ENCODE assay signal across 8 cellular contexts in genomic region chr11:61793084-61793828, GRCh38. TPM values are rescaled to one million over a fixed set of nuclear protein-coding genes. Genes with fewer than 3 reads are reported as not detected.
DNase-seq lines count a peak whose midpoint lies in the region; ATAC-seq and TF ChIP-seq lines count a peak whose summit lies in the region.

No MANE protein-coding gene starts in this region.

- H3K4me3 ChIP-seq in HAP-1: peak overlapping the region; percentile 95
- peak overlapping the region; percentile 72 for H3K4me3 ChIP-seq in SJSA1
- H3K4me3 ChIP-seq in fibroblast of mammary gland (ENCODE audit: control insufficient read depth, low read depth, low read length): peak overlapping the region; percentile 94
- peak overlapping the region; percentile 62 to 89 (median 73) for H3K4me3 ChIP-seq in sigmoid colon

- DNase-seq in COLO668 (lab: John Stamatoyannopoulos, UW; ENCODE audit: unreplicated experiment) (peak; percentile 48), HAP-1 (ENCODE audit: low spot score in 2 of 2) (peak in 1 of 2 experiments; percentile 31), SJSA1 (ENCODE audit: low read depth in 1 of 2, low spot score in 2 of 2) (peak in 1 of 2 experiments; percentile 25), fibroblast of mammary gland (ENCODE audit: low read depth) (peak; percentile 8), sigmoid colon (no peak), activated gamma-delta T cell (lab: John Stamatoyannopoulos, UW) (no peak), COLO829 (ENCODE audit: low spot score) (no peak)

- in situ Hi-C loops in HAP-1 (cut with MboI; ENCODE audit: low sequenced_read_pairs): no loop called here

- 3 to 5% methylated on average over 29 of the region's 29 CpGs for WGBS in sigmoid colon, 2 donors

- no peak for TF ChIP-seq POLR2A in sigmoid colon (IDR thresholded peaks at IDR 0.05)

- ATAC-seq in GM21529 (IDR thresholded peaks at IDR 0.05; ENCODE audit: unreplicated experiment): no peak

- no peak for TF ChIP-seq EP300 in sigmoid colon (IDR thresholded peaks at IDR 0.05)

- H3K27me3 ChIP-seq in HAP-1 (ENCODE audit: low read depth) (no peaks in the 10 kb centered on the region), SJSA1 (replicated peaks) (no peaks in the 10 kb centered on the region), sigmoid colon (no peaks in the 10 kb centered on the region)

- H3K4me1 ChIP-seq in HAP-1 (peaks cover 18% of the 10 kb centered on the region), SJSA1 (replicated peaks) (peaks cover 21% of the 10 kb centered on the region), sigmoid colon (peaks cover 0 to 31% (median 24%) of the 10 kb centered on the region in 4 donors)

- intact Hi-C loops in sigmoid colon (cut with DNase I): loop anchor here (2.0 kb wide), 1 partner anchor 22 kb away; no protein-coding TSS in a partner anchor

- TF ChIP-seq CTCF in fibroblast of mammary gland (conservative IDR thresholded peaks at IDR 0.05; ENCODE audit: control insufficient read depth, insufficient read depth, low read depth, low read length) (no peak), sigmoid colon (IDR thresholded peaks at IDR 0.05) (no peak)

- peak overlapping the region; percentile 97 for H3K27ac ChIP-seq in SJSA1
- peak overlapping the region; percentile 92 to 94 (median 93) for H3K27ac ChIP-seq in sigmoid colon

- H3K36me3 ChIP-seq in HAP-1 (replicated peaks) (peaks cover 62% of the 10 kb centered on the region), SJSA1 (peaks cover 78% of the 10 kb centered on the region), sigmoid colon (peaks cover 10 to 30% (median 16%) of the 10 kb centered on the region in 4 donors)

- H3K9me3 ChIP-seq in HAP-1 (no peaks in the 10 kb centered on the region), SJSA1 (replicated peaks) (no peaks in the 10 kb centered on the region), sigmoid colon (no peaks in the 10 kb centered on the region)

RNA-seq across cellular contexts. Expression of gene FEN1, which starts 0.5 kb away (rescaled TPM):
- 181 and 185 TPM in 2 replicates for total RNA-seq in SJSA1 (2014; rRNA removed; shearing (Covaris generic))
- 1 to 10 TPM; 5.3 to 8.0 (median 7.0) TPM for total RNA-seq in sigmoid colon
- 10 to 100 TPM in 2 of 3 donors, 1 to 10 TPM in 1; 4.2 to 39.1 (median 11.3) TPM for polyA plus RNA-seq in sigmoid colon

RNA-seq across cellular contexts. Expression of gene TMEM258, which starts 0.9 kb away (rescaled TPM):
- 70.2 and 74.5 TPM in 2 replicates for total RNA-seq in SJSA1 (2014; rRNA removed; shearing (Covaris generic))
- total RNA-seq in sigmoid colon: 10 to 100 TPM; 39.9 to 64.7 (median 57.4) TPM
- polyA plus RNA-seq in sigmoid colon: 100 to 1,000 TPM; 139 to 224 (median 148) TPM

RNA-seq across cellular contexts. Expression of gene FADS1, which starts 23.5 kb away (rescaled TPM):
- total RNA-seq in SJSA1 (2014; rRNA removed; shearing (Covaris generic)): 46.7 and 61.5 TPM in 2 replicates
- 10 to 100 TPM; 11.8 to 17.7 (median 16.6) TPM for total RNA-seq in sigmoid colon
- polyA plus RNA-seq in sigmoid colon: 10 to 100 TPM in 1 of 3 donors, 1 to 10 TPM in 2; 1.2 to 12.6 (median 2.1) TPM

RNA-seq across cellular contexts. Expression of gene FADS2, which starts 34.8 kb away (rescaled TPM):
- 2.8 and 8.5 TPM in 2 replicates for total RNA-seq in SJSA1 (2014; rRNA removed; shearing (Covaris generic))
- total RNA-seq in sigmoid colon: 10 to 100 TPM in 3 of 4 donors, 1 to 10 TPM in 1; 4.1 to 45.4 (median 25.5) TPM
- 10 to 100 TPM in 1 of 3 donors, 1 to 10 TPM in 2; 3.6 to 50.2 (median 3.7) TPM for polyA plus RNA-seq in sigmoid colon

RNA-seq across cellular contexts. Expression of gene MYRF, which starts 40.8 kb away (rescaled TPM):
- 1.4 and 3.1 TPM in 2 replicates for total RNA-seq in SJSA1 (2014; rRNA removed; shearing (Covaris generic))
- total RNA-seq in sigmoid colon: under 1 TPM; under 0.01 to 0.83 (median 0.60) TPM
- 1 to 10 TPM in 2 of 3 donors, under 1 TPM in 1; 0.46 to 6.4 (median 1.8) TPM for polyA plus RNA-seq in sigmoid colon

Comparison
In these comparisons a context has a peak if more than half of its experiments do, and no peak if none do; other contexts are left out.
1. DNase-seq: peak in COLO668 (single experiment) and fibroblast of mammary gland (single experiment); none in sigmoid colon (single experiment), activated gamma-delta T cell (single experiment) and COLO829 (single experiment).
2. RNA of gene FEN1, which starts 0.5 kb away (total RNA-seq): 181 to 185 TPM in SJSA1; 5.3 to 8.0 TPM in sigmoid colon; every median in the first group is over 10 times any median in the second.
3. Peak in every context shown above with its lines, with median percentiles within 50 percentile points of each other: H3K4me3 ChIP-seq.